8 cellular contexts compared by ENCODE assay signal in genomic region chr12:31074333-31074874, GRCh38. TPM values are rescaled to one million over a fixed set of nuclear protein-coding genes. Genes with fewer than 3 reads are reported as not detected.
DNase-seq lines count a peak whose midpoint lies in the region; ATAC-seq and TF ChIP-seq lines count a peak whose summit lies in the region.
"Not testable (repeated sequence)": the region's sequence is repeated elsewhere in the genome, so short reads cannot be mapped to it uniquely, and the experiment has no call there.

No MANE protein-coding gene starts in this region.

- TF ChIP-seq CTCF in endothelial cell (IDR thresholded peaks at IDR 0.05; ENCODE audit: unreplicated experiment), result peak; percentile 29
- not testable (repeated sequence) for TF ChIP-seq CTCF in lung (IDR thresholded peaks at IDR 0.05; ENCODE audit: control extremely low read depth, extremely low read depth)

- peak overlapping the region; percentile 92 for H3K27ac Mint-ChIP-seq in activated CD4-positive, alpha-beta memory T cell treated with anti-CD3 and anti-CD28 coated beads, Interleukin-2, amount 10 ng/mL, durations not matched to agents 7 days and 5 days
- H3K27ac Mint-ChIP-seq in endothelial cell (ENCODE audit: unreplicated experiment), result not testable (repeated sequence)

- peaks cover 15% of the 10 kb centered on the region for H3K36me3 Mint-ChIP-seq in activated CD4-positive, alpha-beta memory T cell treated with anti-CD3 and anti-CD28 coated beads, Interleukin-2, amount 10 ng/mL, durations not matched to agents 7 days and 5 days (ENCODE audit: low read depth)
- not testable (repeated sequence) for H3K36me3 Mint-ChIP-seq in endothelial cell (ENCODE audit: low read depth, unreplicated experiment)

- peak overlapping the region; percentile 58 to 89 for H3K27ac ChIP-seq in lung (ENCODE audit: low read depth in 1 of 2, low read length in 1 of 2)

- H3K4me1 ChIP-seq in lung (ENCODE audit: control insufficient read depth in 2 of 2, insufficient read depth in 2 of 2, low read length in 2 of 2), result not testable (repeated sequence)

- H3K36me3 ChIP-seq in lung (ENCODE audit: control insufficient read depth in 2 of 2, insufficient read depth in 2 of 2, low read length in 2 of 2), result not testable (repeated sequence)

- 2 to 4% methylated on average over 16 of the region's 16 CpGs for WGBS in lung, 2 donors

- H3K9me3 ChIP-seq in lung (ENCODE audit: control insufficient read depth in 2 of 2, insufficient read depth in 1 of 2, low read length in 1 of 2), result not testable (repeated sequence)

- H3K9me3 Mint-ChIP-seq in activated CD4-positive, alpha-beta memory T cell treated with anti-CD3 and anti-CD28 coated beads, Interleukin-2, amount 10 ng/mL, durations not matched to agents 7 days and 5 days; endothelial cell (ENCODE audit: unreplicated experiment): not testable (repeated sequence)

- POLR2A ChIA-PET in activated CD4-positive, alpha-beta memory T cell treated with anti-CD3 and anti-CD28 coated beads, Interleukin-2, amount 10 ng/mL, durations not matched to agents 7 days and 5 days (lab: Charles Lee), result interaction anchor here (1.1 to 1.3 kb wide), 2 partner anchors 223 to 252 kb away, joined by 3 read pairs; partner anchors contain the start of gene SINHCAF

- peak overlapping the region; percentile 86 for H3K4me3 Mint-ChIP-seq in activated CD4-positive, alpha-beta memory T cell treated with anti-CD3 and anti-CD28 coated beads, Interleukin-2, amount 10 ng/mL, durations not matched to agents 7 days and 5 days
- H3K4me3 Mint-ChIP-seq in endothelial cell (ENCODE audit: unreplicated experiment), result peak overlapping the region; percentile 93

- not testable (repeated sequence) for H3K27me3 ChIP-seq in lung (ENCODE audit: control insufficient read depth, insufficient read depth)

- H3K27me3 Mint-ChIP-seq in activated CD4-positive, alpha-beta memory T cell treated with anti-CD3 and anti-CD28 coated beads, Interleukin-2, amount 10 ng/mL, durations not matched to agents 7 days and 5 days; endothelial cell (ENCODE audit: unreplicated experiment): not testable (repeated sequence)

- peak overlapping the region; percentile 62 for H3K4me3 ChIP-seq in lung

- ATAC-seq in GM21390 (IDR thresholded peaks at IDR 0.05; ENCODE audit: unreplicated experiment), result peak; percentile 41
- peak; percentile 45 for ATAC-seq in HG03159 (IDR thresholded peaks at IDR 0.05; ENCODE audit: unreplicated experiment)
- peak; percentile 29 for ATAC-seq in lung (ENCODE audit: insufficient read depth, low FRiP score)

- CTCF ChIA-PET in activated CD4-positive, alpha-beta memory T cell treated with anti-CD3 and anti-CD28 coated beads, Interleukin-2, amount 10 ng/mL, durations not matched to agents 7 days and 5 days (lab: Charles Lee), result interaction anchor here (1.1 to 1.7 kb wide), 4 partner anchors 224 to 379 kb away, joined by 3 to 4 read pairs (median 4); partner anchors contain the start of gene IPO8

- peaks cover 44% of the 10 kb centered on the region for H3K4me1 Mint-ChIP-seq in activated CD4-positive, alpha-beta memory T cell treated with anti-CD3 and anti-CD28 coated beads, Interleukin-2, amount 10 ng/mL, durations not matched to agents 7 days and 5 days
- H3K4me1 Mint-ChIP-seq in endothelial cell (ENCODE audit: unreplicated experiment), result peaks cover 16% of the 10 kb centered on the region

- peak; percentile 65 for DNase-seq in DMS 273 (lab: John Stamatoyannopoulos, UW; ENCODE audit: unreplicated experiment)
- peak; percentile 72 for DNase-seq in NCI-H82 (lab: John Stamatoyannopoulos, UW)
- peak; percentile 35 for DNase-seq in activated CD4-positive, alpha-beta memory T cell treated with anti-CD3 and anti-CD28 coated beads, Interleukin-2, amount 10 ng/mL, durations not matched to agents 7 days and 5 days
- peak; percentile 25 for DNase-seq in endothelial cell (ENCODE audit: low spot score)
- DNase-seq in lung (ENCODE audit: low spot score), result not testable (repeated sequence)
- peak; percentile 34 for DNase-seq in stimulated activated CD4-positive, alpha-beta T cell treated with anti-CD3 and anti-CD28 coated beads, Interleukin-4, amount 100 ng/mL, for 24 hours

RNA-seq across cellular contexts. Expression of gene DDX11, which starts 0.7 kb away (rescaled TPM):
- 100 to 1,000 TPM; 121 to 131 TPM for total RNA-seq in activated CD4-positive, alpha-beta memory T cell treated with anti-CD3 and anti-CD28 coated beads, Interleukin-2, amount 10 ng/mL, durations not matched to agents 7 days and 5 days
- total RNA-seq in endothelial cell (ENCODE audit: unreplicated experiment) (40.2 TPM), lung (10 to 100 TPM; 26.9 to 30.9 TPM)
- 10 to 100 TPM; 11.7 to 16.1 TPM for polyA plus RNA-seq in lung
